In the genomic region with DNA sequence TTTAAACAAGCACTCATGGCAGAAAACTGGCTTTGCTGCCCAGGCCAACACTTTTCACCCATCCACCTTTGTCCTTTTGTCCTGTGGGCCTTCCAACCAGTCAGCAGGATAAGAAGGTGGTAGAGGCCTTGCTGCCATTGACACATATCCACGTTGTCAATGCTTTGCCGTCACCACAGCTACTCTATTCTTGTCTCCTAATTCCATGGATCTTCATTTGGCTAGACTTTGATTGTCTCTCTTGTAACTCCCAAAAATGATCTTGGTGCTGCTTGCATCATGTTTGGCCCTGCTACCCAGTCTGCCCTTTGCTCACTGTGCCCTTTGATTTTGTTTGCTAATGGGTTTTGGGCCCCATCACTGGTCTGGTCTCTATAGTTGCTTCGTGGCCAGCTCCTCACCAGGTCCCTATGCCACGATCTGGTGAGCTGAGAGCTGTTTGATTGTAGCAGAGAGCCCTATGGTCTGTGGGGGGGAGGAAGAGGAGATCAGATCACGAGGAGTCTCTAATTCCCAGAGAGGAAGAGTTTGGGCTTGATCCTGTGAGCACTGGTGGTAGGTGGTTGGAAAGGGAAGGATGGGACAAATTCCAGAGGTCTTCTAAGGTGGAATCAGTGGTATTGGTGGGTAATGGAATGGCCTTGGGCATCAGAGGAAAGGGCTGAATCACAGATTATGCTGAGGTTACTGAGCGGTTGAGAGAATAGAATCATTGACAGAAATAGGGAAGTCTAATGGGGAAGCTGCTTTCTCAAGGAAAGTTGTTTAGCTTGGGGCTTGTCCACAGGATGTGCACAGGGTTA, we compare ENCODE assay signal across 1 cellular context.
TF ChIP-seq lines count a peak whose summit lies in the region.

No MANE protein-coding gene starts in this region.

TF ChIP-seq in HepG2, 621 proteins besides CTCF, POLR2A, EP300 and RAD21 (continued from another document and continues in another):
- TF ChIP-seq, protein P1, sequence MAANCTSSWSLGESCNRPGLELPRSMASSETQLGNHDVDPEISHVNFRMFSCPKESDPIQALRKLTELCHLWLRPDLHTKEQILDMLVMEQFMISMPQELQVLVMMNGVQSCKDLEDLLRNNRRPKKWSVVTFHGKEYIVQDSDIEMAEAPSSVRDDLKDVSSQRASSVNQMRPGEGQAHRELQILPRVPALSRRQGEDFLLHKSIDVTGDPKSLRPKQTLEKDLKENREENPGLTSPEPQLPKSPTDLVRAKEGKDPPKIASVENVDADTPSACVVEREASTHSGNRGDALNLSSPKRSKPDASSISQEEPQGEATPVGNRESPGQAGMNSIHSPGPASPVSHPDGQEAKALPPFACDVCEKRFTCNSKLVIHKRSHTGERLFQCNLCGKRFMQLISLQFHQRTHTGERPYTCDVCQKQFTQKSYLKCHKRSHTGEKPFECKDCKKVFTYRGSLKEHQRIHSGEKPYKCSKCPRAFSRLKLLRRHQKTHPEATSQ (CRISPR knock-in tag; IDR thresholded peaks at IDR 0.05; ENCODE audit: borderline replicate concordance), result no peak
- TF ChIP-seq MTA1 (CRISPR knock-in tag; IDR thresholded peaks at IDR 0.05; ENCODE audit: borderline replicate concordance) (0 out of 2 replicates have a peak, but pooled peaks have one; percentile 26), ZNF180 (CRISPR knock-in tag; IDR thresholded peaks at IDR 0.05; ENCODE audit: borderline replicate concordance, low read depth) (no peak), MAFG (CRISPR knock-in tag; IDR thresholded peaks at IDR 0.05) (no peak), ZBTB21 (CRISPR knock-in tag; IDR thresholded peaks at IDR 0.05) (no peak), ZNF264 (CRISPR knock-in tag; IDR thresholded peaks at IDR 0.05) (peak; percentile 83), TARDBP (CRISPR knock-in tag; IDR thresholded peaks at IDR 0.05) (peak; percentile 30; the same call in 1 of the 2 replicates), TBX2 (CRISPR knock-in tag; IDR thresholded peaks at IDR 0.05; ENCODE audit: borderline replicate concordance) (peak; percentile 59; the same call in 1 of the 2 replicates), KDM5B (CRISPR knock-in tag; IDR thresholded peaks at IDR 0.05; ENCODE audit: borderline replicate concordance) (no peak; the same call in 1 of the 2 replicates), NONO (IDR thresholded peaks at IDR 0.05) (no peak), NONO (CRISPR knock-in tag; conservative IDR thresholded peaks at IDR 0.05) (peak; percentile 62; the same call in 1 of the 2 replicates), SMC3 (IDR thresholded peaks at IDR 0.05; ENCODE audit: low read length) (no peak), RBFOX2 (IDR thresholded peaks at IDR 0.05; ENCODE audit: low read depth, low read length) (no peak), DPF2 (CRISPR knock-in tag; IDR thresholded peaks at IDR 0.05; ENCODE audit: borderline replicate concordance, low read depth) (peak; percentile 57; the same call in 1 of the 2 replicates), ISL2 (CRISPR knock-in tag; IDR thresholded peaks at IDR 0.05) (no peak), ZNF891 (CRISPR knock-in tag; IDR thresholded peaks at IDR 0.05) (no peak), TCF7 (IDR thresholded peaks at IDR 0.05; ENCODE audit: low read depth) (no peak), ZNF33A (CRISPR knock-in tag; IDR thresholded peaks at IDR 0.05; ENCODE audit: borderline replicate concordance) (no peak), MED13 (CRISPR knock-in tag; IDR thresholded peaks at IDR 0.05) (no peak), PTBP1 (IDR thresholded peaks at IDR 0.05; ENCODE audit: low read depth, low read length, poor library complexity, severe bottlenecking) (no peak), HDAC2 (CRISPR knock-in tag; IDR thresholded peaks at IDR 0.05) (peak; percentile 23; the same call in 1 of the 2 replicates), MXD4 (CRISPR knock-in tag; IDR thresholded peaks at IDR 0.05) (no peak), ZNF569 (CRISPR knock-in tag; IDR thresholded peaks at IDR 0.05; ENCODE audit: borderline replicate concordance) (no peak)
- TF ChIP-seq, protein P2, sequence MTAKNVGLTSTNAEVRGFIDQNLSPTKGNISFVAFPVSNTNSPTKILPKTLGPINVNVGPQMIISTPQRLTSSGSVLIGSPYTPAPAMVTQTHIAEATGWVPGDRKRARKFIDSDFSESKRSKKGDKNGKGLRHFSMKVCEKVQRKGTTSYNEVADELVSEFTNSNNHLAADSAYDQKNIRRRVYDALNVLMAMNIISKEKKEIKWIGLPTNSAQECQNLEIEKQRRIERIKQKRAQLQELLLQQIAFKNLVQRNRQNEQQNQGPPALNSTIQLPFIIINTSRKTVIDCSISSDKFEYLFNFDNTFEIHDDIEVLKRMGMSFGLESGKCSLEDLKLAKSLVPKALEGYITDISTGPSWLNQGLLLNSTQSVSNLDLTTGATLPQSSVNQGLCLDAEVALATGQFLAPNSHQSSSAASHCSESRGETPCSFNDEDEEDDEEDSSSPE (CRISPR knock-in tag; IDR thresholded peaks at IDR 0.05), result no peak
- TF ChIP-seq, protein P3, sequence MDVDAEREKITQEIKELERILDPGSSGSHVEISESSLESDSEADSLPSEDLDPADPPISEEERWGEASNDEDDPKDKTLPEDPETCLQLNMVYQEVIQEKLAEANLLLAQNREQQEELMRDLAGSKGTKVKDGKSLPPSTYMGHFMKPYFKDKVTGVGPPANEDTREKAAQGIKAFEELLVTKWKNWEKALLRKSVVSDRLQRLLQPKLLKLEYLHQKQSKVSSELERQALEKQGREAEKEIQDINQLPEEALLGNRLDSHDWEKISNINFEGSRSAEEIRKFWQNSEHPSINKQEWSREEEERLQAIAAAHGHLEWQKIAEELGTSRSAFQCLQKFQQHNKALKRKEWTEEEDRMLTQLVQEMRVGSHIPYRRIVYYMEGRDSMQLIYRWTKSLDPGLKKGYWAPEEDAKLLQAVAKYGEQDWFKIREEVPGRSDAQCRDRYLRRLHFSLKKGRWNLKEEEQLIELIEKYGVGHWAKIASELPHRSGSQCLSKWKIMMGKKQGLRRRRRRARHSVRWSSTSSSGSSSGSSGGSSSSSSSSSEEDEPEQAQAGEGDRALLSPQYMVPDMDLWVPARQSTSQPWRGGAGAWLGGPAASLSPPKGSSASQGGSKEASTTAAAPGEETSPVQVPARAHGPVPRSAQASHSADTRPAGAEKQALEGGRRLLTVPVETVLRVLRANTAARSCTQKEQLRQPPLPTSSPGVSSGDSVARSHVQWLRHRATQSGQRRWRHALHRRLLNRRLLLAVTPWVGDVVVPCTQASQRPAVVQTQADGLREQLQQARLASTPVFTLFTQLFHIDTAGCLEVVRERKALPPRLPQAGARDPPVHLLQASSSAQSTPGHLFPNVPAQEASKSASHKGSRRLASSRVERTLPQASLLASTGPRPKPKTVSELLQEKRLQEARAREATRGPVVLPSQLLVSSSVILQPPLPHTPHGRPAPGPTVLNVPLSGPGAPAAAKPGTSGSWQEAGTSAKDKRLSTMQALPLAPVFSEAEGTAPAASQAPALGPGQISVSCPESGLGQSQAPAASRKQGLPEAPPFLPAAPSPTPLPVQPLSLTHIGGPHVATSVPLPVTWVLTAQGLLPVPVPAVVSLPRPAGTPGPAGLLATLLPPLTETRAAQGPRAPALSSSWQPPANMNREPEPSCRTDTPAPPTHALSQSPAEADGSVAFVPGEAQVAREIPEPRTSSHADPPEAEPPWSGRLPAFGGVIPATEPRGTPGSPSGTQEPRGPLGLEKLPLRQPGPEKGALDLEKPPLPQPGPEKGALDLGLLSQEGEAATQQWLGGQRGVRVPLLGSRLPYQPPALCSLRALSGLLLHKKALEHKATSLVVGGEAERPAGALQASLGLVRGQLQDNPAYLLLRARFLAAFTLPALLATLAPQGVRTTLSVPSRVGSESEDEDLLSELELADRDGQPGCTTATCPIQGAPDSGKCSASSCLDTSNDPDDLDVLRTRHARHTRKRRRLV (CRISPR knock-in tag; IDR thresholded peaks at IDR 0.05), result no peak
- TF ChIP-seq, protein P4, sequence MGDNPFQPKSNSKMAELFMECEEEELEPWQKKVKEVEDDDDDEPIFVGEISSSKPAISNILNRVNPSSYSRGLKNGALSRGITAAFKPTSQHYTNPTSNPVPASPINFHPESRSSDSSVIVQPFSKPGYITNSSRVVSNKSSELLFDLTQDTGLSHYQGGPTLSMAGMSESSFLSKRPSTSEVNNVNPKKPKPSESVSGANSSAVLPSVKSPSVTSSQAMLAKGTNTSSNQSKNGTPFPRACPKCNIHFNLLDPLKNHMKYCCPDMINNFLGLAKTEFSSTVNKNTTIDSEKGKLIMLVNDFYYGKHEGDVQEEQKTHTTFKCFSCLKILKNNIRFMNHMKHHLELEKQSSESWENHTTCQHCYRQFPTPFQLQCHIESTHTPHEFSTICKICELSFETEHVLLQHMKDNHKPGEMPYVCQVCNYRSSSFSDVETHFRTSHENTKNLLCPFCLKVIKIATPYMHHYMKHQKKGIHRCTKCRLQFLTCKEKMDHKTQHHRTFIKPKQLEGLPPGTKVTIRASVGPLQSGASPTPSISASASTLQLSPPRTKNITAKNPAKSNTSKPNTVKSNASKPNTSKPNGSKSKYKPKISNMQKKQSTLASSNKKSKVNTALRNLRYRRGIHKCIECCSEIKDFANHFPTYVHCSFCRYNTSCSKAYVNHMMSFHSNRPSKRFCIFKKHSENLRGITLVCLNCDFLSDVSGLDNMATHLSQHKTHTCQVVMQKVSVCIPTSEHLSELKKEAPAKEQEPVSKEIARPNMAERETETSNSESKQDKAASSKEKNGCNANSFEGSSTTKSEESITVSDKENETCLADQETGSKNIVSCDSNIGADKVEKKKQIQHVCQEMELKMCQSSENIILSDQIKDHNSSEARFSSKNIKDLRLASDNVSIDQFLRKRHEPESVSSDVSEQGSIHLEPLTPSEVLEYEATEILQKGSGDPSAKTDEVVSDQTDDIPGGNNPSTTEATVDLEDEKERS (CRISPR knock-in tag; IDR thresholded peaks at IDR 0.05), result no peak
- TF ChIP-seq, protein P5, sequence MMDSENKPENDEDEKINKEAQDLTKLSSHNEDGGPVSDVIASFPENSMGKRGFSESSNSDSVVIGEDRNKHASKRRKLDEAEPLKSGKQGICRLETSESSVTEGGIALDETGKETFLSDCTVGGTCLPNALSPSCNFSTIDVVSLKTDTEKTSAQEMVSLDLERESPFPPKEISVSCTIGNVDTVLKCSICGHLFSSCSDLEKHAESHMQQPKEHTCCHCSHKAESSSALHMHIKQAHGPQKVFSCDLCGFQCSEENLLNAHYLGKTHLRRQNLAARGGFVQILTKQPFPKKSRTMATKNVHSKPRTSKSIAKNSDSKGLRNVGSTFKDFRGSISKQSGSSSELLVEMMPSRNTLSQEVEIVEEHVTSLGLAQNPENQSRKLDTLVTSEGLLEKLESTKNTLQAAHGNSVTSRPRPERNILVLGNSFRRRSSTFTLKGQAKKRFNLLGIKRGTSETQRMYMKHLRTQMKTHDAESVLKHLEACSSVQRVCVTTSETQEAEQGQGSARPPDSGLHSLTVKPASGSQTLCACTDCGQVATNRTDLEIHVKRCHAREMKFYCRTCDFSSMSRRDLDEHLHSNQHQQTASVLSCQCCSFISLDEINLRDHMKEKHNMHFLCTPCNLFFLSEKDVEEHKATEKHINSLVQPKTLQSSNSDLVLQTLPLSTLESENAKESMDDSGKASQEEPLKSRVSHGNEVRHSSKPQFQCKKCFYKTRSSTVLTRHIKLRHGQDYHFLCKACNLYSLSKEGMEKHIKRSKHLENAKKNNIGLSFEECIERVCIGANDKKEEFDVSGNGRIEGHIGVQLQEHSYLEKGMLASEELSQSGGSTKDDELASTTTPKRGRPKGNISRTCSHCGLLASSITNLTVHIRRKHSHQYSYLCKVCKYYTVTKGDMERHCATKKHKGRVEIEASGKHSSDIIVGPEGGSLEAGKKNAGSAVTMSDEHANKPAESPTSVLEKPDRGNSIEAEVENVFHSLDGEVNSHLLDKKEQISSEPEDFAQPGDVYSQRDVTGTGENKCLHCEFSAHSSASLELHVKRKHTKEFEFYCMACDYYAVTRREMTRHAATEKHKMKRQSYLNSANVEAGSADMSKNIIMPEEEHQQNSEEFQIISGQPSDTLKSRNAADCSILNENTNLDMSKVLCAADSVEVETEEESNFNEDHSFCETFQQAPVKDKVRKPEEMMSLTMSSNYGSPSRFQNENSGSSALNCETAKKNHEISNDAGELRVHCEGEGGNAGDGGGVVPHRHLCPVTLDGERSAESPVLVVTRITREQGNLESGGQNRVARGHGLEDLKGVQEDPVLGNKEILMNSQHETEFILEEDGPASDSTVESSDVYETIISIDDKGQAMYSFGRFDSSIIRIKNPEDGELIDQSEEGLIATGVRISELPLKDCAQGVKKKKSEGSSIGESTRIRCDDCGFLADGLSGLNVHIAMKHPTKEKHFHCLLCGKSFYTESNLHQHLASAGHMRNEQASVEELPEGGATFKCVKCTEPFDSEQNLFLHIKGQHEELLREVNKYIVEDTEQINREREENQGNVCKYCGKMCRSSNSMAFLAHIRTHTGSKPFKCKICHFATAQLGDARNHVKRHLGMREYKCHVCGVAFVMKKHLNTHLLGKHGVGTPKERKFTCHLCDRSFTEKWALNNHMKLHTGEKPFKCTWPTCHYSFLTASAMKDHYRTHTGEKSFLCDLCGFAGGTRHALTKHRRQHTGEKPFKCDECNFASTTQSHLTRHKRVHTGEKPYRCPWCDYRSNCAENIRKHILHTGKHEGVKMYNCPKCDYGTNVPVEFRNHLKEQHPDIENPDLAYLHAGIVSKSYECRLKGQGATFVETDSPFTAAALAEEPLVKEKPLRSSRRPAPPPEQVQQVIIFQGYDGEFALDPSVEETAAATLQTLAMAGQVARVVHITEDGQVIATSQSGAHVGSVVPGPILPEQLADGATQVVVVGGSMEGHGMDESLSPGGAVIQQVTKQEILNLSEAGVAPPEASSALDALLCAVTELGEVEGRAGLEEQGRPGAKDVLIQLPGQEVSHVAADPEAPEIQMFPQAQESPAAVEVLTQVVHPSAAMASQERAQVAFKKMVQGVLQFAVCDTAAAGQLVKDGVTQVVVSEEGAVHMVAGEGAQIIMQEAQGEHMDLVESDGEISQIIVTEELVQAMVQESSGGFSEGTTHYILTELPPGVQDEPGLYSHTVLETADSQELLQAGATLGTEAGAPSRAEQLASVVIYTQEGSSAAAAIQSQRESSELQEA (CRISPR knock-in tag; IDR thresholded peaks at IDR 0.05; ENCODE audit: not compliant biosample characterization), result no peak
- TF ChIP-seq, protein P6, sequence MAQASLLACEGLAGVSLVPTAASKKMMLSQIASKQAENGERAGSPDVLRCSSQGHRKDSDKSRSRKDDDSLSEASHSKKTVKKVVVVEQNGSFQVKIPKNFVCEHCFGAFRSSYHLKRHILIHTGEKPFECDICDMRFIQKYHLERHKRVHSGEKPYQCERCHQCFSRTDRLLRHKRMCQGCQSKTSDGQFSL (CRISPR knock-in tag; IDR thresholded peaks at IDR 0.05), result peak; percentile 86
- TF ChIP-seq, protein P7, sequence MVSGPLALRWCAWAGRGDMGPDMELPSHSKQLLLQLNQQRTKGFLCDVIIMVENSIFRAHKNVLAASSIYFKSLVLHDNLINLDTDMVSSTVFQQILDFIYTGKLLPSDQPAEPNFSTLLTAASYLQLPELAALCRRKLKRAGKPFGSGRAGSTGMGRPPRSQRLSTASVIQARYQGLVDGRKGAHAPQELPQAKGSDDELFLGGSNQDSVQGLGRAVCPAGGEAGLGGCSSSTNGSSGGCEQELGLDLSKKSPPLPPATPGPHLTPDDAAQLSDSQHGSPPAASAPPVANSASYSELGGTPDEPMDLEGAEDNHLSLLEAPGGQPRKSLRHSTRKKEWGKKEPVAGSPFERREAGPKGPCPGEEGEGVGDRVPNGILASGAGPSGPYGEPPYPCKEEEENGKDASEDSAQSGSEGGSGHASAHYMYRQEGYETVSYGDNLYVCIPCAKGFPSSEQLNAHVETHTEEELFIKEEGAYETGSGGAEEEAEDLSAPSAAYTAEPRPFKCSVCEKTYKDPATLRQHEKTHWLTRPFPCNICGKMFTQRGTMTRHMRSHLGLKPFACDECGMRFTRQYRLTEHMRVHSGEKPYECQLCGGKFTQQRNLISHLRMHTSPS (CRISPR knock-in tag; IDR thresholded peaks at IDR 0.05; ENCODE audit: low read depth), result peak; percentile 77
